ENCODE assay signal across 20 cellular contexts in the genomic region with DNA sequence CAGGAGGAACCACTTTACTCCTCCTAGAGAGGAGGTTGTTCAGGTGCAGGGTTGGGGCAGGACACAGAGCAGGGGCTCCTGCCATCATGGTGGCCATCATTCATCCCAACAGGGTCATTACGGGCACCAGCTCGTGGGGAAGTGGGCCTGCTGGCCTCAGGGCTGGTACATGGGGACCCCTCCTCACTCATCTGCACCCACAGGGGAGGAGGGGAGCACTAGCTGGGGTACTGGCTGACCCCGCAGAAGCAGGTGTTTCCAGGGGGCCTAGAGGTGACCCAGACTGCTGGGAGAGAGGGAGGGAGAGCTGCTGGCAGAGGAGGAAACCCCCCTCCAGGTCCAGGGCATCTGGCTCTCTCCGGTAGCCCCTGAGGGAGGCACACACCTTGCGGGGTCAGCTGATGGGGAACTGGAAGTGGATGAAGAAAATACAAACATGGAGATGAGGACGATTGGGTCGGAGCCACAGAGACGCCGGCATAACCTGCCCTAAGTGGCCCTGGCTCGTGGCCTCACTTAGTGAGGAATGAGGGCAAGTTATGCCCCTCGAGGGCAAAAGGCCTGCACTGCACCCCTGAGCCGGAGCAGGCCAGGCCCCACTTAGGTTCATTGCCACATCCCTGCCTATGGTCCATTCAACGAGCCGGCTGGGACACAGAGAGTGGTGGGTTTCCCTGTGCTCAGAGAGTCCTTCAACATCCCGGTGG.
"Had no signal": no experiment of that assay in that cellular context is flagged by ENCODE, and none has a peak within 500 bp of the region (broad histone marks: within the 10 kb centered on the region; RNA-seq: fewer than 3 reads in every experiment).

No MANE protein-coding gene starts in this region.

- H3K4me2 ChIP-seq: neural progenitor cell had no signal

- H3K36me3 ChIP-seq: cardiac muscle cell, colonic mucosa, esophagus squamous epithelium, gastroesophageal sphincter, left lung, neural progenitor cell, right lobe of liver, suprapubic skin, thyroid gland, upper lobe of left lung had no signal

- H3K27me3 ChIP-seq: cardiac muscle cell, colonic mucosa, neural progenitor cell, right lobe of liver, thyroid gland, upper lobe of left lung had no signal

- H3K4me1 Mint-ChIP-seq: naive thymus-derived CD8-positive, alpha-beta T cell had no signal

- H2AFZ ChIP-seq: neural progenitor cell had no signal

- H3K9me3 ChIP-seq: colonic mucosa, esophagus squamous epithelium, gastroesophageal sphincter, left lung, psoas muscle, right lobe of liver, suprapubic skin, thyroid gland, upper lobe of left lung had no signal

- ATAC-seq: gastroesophageal sphincter; left lung; naive thymus-derived CD8-positive, alpha-beta T cell; psoas muscle had no signal

- DNase-seq: cerebellar nuclear complex; colonic mucosa; dermis blood vessel endothelial cell; esophagus squamous epithelium; foreskin fibroblast; glutamatergic neuron; left lung; mesendoderm; naive thymus-derived CD8-positive, alpha-beta T cell; psoas muscle; retina; stimulated activated CD4-positive, alpha-beta T cell treated with anti-CD3 and anti-CD28 coated beads, Interleukin-4, amount 100 ng/mL, for 24 hours; stimulated activated naive CD4-positive, alpha-beta T cell; thyroid gland; upper lobe of left lung had no signal

- H3K27ac ChIP-seq: cardiac muscle cell, colonic mucosa, esophagus squamous epithelium, gastroesophageal sphincter, left lung, neural progenitor cell, psoas muscle, right lobe of liver, suprapubic skin, thyroid gland, upper lobe of left lung had no signal

- H3K4me3 ChIP-seq: cardiac muscle cell, colonic mucosa, esophagus squamous epithelium, gastroesophageal sphincter, left lung, neural progenitor cell, psoas muscle, right lobe of liver, suprapubic skin, thyroid gland, upper lobe of left lung had no signal

- H3K4me3 Mint-ChIP-seq: naive thymus-derived CD8-positive, alpha-beta T cell; neural progenitor cell had no signal

- H3K4me1 ChIP-seq: colonic mucosa, esophagus squamous epithelium, gastroesophageal sphincter, left lung, psoas muscle, right lobe of liver, suprapubic skin, thyroid gland, upper lobe of left lung had no signal

- H3K36me3 Mint-ChIP-seq: naive thymus-derived CD8-positive, alpha-beta T cell; neural progenitor cell had no signal

- H3K27ac Mint-ChIP-seq: naive thymus-derived CD8-positive, alpha-beta T cell had no signal

- H3K9ac ChIP-seq: neural progenitor cell had no signal
